ENCODE assay signal across 31 cellular contexts in the genomic region with DNA sequence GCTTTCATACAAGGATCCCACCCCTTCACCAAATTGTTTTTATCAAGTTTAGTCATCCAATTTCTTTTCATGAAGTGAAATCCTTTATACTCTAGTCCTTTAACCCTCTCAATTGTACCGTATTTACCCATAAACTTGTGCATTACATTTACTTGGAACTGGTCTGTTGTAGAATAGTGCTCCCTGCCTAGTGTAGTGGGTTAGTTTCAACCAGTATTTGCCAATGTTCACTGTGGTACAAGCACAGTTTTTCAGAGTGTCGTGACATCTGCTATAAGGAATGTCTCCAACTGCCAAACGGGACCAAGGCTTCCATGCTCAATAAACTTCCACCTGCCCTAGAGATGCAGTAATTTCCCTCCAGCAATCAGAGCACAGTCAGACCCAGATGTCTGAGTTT.
"Had no signal": no experiment of that assay in that cellular context is flagged by ENCODE, and none has a peak within 500 bp of the region (broad histone marks: within the 10 kb centered on the region; RNA-seq: fewer than 3 reads in every experiment).

No MANE protein-coding gene starts in this region.

- H3K27ac Mint-ChIP-seq: activated CD4-positive, alpha-beta T cell treated with anti-CD3 and anti-CD28 coated beads for 36 hours; activated naive CD8-positive, alpha-beta T cell treated with anti-CD3 and anti-CD28 coated beads, Interleukin-2, amount 50 U/mL, for 24 hours; activated T-cell treated with anti-CD3 and anti-CD28 coated beads, Interleukin-2, amount 50 U/mL, for 72 hours; dendritic cell treated with granulocyte-macrophage colony-stimulating factor and Interleukin-4, amounts not matched to agents 40 ng/mL and 50 ng/mL, for 4 days; immature natural killer cell; mesothelial cell of epicardium; natural killer cell treated with Interleukin-12 subunit alpha and Interleukin-12 subunit beta and Interleukin-15 and Interleukin-18, amount 100 ng/mL, for 72 hours; stimulated activated naive B cell treated with anti-CD40 and anti-IgM and Interleukin-4, amounts not matched to agents 10 μg/mL and 1 μg/mL and 100 μg/mL, for 72 hours; T-helper 1 cell treated with Interleukin-12 subunit alpha and Interleukin-12 subunit beta and Interleukin-4 antibody, amounts not matched to agents 30 μg/mL and 1 μg/mL, for 36 hours; WTC11 had no signal

- H3K4me1 ChIP-seq: body of pancreas, parathyroid adenoma, sigmoid colon had no signal

- H3K36me3 Mint-ChIP-seq: immature natural killer cell; mesothelial cell of epicardium; natural killer cell treated with Interleukin-12 subunit alpha and Interleukin-12 subunit beta and Interleukin-15 and Interleukin-18, amount 100 ng/mL, for 72 hours; stimulated activated naive B cell treated with anti-CD40 and anti-IgM and Interleukin-4, amounts not matched to agents 10 μg/mL and 1 μg/mL and 100 μg/mL, for 72 hours; WTC11 had no signal

- FAIRE-seq: frontal cortex, urothelium cell line had no signal

- H3K79me2 ChIP-seq: hepatocyte, parathyroid adenoma had no signal

- H3K27me3 ChIP-seq: body of pancreas, cardiac muscle cell, hepatocyte, neutrophil, sigmoid colon, transverse colon had no signal

- H3K4me2 ChIP-seq: hepatocyte had no signal

- H3K4me1 Mint-ChIP-seq: activated CD4-positive, alpha-beta T cell treated with anti-CD3 and anti-CD28 coated beads for 36 hours; activated naive CD8-positive, alpha-beta T cell treated with anti-CD3 and anti-CD28 coated beads, Interleukin-2, amount 50 U/mL, for 24 hours; immature natural killer cell; stimulated activated naive B cell treated with anti-CD40 and anti-IgM and Interleukin-4, amounts not matched to agents 10 μg/mL and 1 μg/mL and 100 μg/mL, for 72 hours had no signal

- H3K4me3 ChIP-seq: body of pancreas, cardiac muscle cell, hepatocyte, sigmoid colon, transverse colon had no signal

- H3K9me3 Mint-ChIP-seq: activated naive CD8-positive, alpha-beta T cell treated with anti-CD3 and anti-CD28 coated beads, Interleukin-2, amount 50 U/mL, for 24 hours; activated T-cell treated with anti-CD3 and anti-CD28 coated beads, Interleukin-2, amount 50 U/mL, for 72 hours; dendritic cell treated with granulocyte-macrophage colony-stimulating factor and Interleukin-4, amounts not matched to agents 40 ng/mL and 50 ng/mL, for 4 days; natural killer cell treated with Interleukin-12 subunit alpha and Interleukin-12 subunit beta and Interleukin-15 and Interleukin-18, amount 100 ng/mL, for 72 hours; stimulated activated naive B cell treated with anti-CD40 and anti-IgM and Interleukin-4, amounts not matched to agents 10 μg/mL and 1 μg/mL and 100 μg/mL, for 72 hours; T-helper 1 cell treated with Interleukin-12 subunit alpha and Interleukin-12 subunit beta and Interleukin-4 antibody, amounts not matched to agents 30 μg/mL and 1 μg/mL, for 36 hours; WTC11 had no signal

- H2AFZ ChIP-seq: hepatocyte, parathyroid adenoma had no signal

- ATAC-seq: activated CD4-positive, alpha-beta T cell treated with anti-CD3 and anti-CD28 coated beads for 36 hours; activated naive CD8-positive, alpha-beta T cell treated with anti-CD3 and anti-CD28 coated beads, Interleukin-2, amount 50 U/mL, for 24 hours; activated T-cell treated with anti-CD3 and anti-CD28 coated beads, Interleukin-2, amount 50 U/mL, for 72 hours; body of pancreas; left ventricle myocardium superior; natural killer cell treated with Interleukin-12 subunit alpha and Interleukin-12 subunit beta and Interleukin-15 and Interleukin-18, amount 100 ng/mL, for 72 hours; stimulated activated naive B cell treated with anti-CD40 and anti-IgM and Interleukin-4, amounts not matched to agents 10 μg/mL and 1 μg/mL and 100 μg/mL, for 72 hours; WTC11 had no signal

- DNase-seq: activated CD4-positive, alpha-beta T cell treated with anti-CD3 and anti-CD28 coated beads for 36 hours; activated CD4-positive, alpha-beta T cell treated with anti-CD3 and anti-CD28 coated beads, Interleukin-2, amount 50 U/mL, for 48 hours; activated effector memory CD4-positive, alpha-beta T cell treated with Interleukin-2 at 50 U/mL for 16 hours; activated naive CD4-positive, alpha-beta T cell treated with anti-CD3 and anti-CD28 coated beads, Interleukin-2, amount 50 U/mL, for 16 hours; activated naive CD8-positive, alpha-beta T cell treated with anti-CD3 and anti-CD28 coated beads, Interleukin-2, amount 50 U/mL, for 24 hours; activated T-cell treated with anti-CD3 and anti-CD28 coated beads, Interleukin-2, amount 50 U/mL, for 72 hours; body of pancreas; effector CD4-positive, alpha-beta T cell; erythroblast; glutamatergic neuron; immature natural killer cell; kidney glomerular epithelial cell; left ventricle myocardium superior; mammary epithelial cell; sigmoid colon; stimulated activated CD4-positive, alpha-beta T cell treated with anti-CD3 and anti-CD28 coated beads, Interleukin-2, amount 100 ng/mL, for 48 hours; stimulated activated CD8-positive, alpha-beta memory T cell treated with anti-CD3 and anti-CD28 coated beads, Interleukin-4, amount 100 ng/mL, for 48 hours; stimulated activated naive B cell treated with anti-CD40 and anti-IgM and Interleukin-4, amounts not matched to agents 10 μg/mL and 1 μg/mL and 100 μg/mL, for 72 hours; T1000; transverse colon had no signal

- H3K27ac ChIP-seq: body of pancreas, cardiac muscle cell, hepatocyte, neutrophil, parathyroid adenoma, sigmoid colon, transverse colon had no signal

- H3K9me3 ChIP-seq: body of pancreas, neutrophil, sigmoid colon, transverse colon had no signal

- H3K9ac ChIP-seq: parathyroid adenoma had no signal

- H3K4me3 Mint-ChIP-seq: activated CD4-positive, alpha-beta T cell treated with anti-CD3 and anti-CD28 coated beads for 36 hours; activated naive CD8-positive, alpha-beta T cell treated with anti-CD3 and anti-CD28 coated beads, Interleukin-2, amount 50 U/mL, for 24 hours; activated T-cell treated with anti-CD3 and anti-CD28 coated beads, Interleukin-2, amount 50 U/mL, for 72 hours; dendritic cell treated with granulocyte-macrophage colony-stimulating factor and Interleukin-4, amounts not matched to agents 40 ng/mL and 50 ng/mL, for 4 days; immature natural killer cell; mesothelial cell of epicardium; natural killer cell treated with Interleukin-12 subunit alpha and Interleukin-12 subunit beta and Interleukin-15 and Interleukin-18, amount 100 ng/mL, for 72 hours; stimulated activated naive B cell treated with anti-CD40 and anti-IgM and Interleukin-4, amounts not matched to agents 10 μg/mL and 1 μg/mL and 100 μg/mL, for 72 hours; T-helper 1 cell treated with Interleukin-12 subunit alpha and Interleukin-12 subunit beta and Interleukin-4 antibody, amounts not matched to agents 30 μg/mL and 1 μg/mL, for 36 hours; WTC11 had no signal

- H3K36me3 ChIP-seq: cardiac muscle cell, neutrophil, sigmoid colon, transverse colon had no signal
